In genomic region chr10:69847883-69848282, GRCh38 we compare ENCODE assay signal across 1 cellular context.
TF ChIP-seq lines count a peak whose summit lies in the region.

No MANE protein-coding gene starts in this region.

TF ChIP-seq in SK-N-SH treated with all-trans-retinoic acid at 6 μM for 48 hours, 23 proteins besides CTCF, POLR2A, EP300 and RAD21 (continued from another document):
- TF ChIP-seq PATZ1 (CRISPR knock-in tag; IDR thresholded peaks at IDR 0.05; ENCODE audit: borderline replicate concordance) (no peak), ZFP3 (CRISPR knock-in tag; IDR thresholded peaks at IDR 0.05) (no peak), CREB5 (CRISPR knock-in tag; IDR thresholded peaks at IDR 0.05; ENCODE audit: low read depth) (no peak)
